Comparison of ENCODE assay signal across 27 cellular contexts in the genomic region with DNA sequence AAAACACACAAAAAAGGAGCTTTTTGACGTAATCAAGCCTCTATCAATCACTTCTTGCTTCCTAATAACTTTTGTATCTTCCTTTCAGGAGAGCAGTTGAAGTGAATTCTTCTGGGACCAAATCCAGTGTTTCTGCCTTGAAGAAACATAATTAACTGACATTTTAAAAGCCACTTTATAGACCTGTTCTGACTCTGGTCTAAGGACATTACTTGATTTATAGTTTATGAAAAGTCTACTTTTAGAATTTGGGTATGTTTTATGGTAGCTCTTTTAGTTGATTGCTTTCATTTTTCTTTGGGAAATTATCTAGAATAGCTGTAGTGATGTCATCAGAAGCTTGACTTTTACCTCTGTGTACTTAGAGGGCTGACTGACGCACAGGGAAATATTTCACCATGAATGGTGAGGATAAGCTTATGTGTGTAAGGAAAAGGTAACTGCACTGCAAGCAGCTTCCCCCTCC.
DNase-seq lines count a peak whose midpoint lies in the region; ATAC-seq, FAIRE-seq and TF ChIP-seq lines count a peak whose summit lies in the region.
"Had no signal": no experiment of that assay in that cellular context is flagged by ENCODE, and none has a peak within 500 bp of the region (broad histone marks: within the 10 kb centered on the region; RNA-seq: fewer than 3 reads in every experiment).

No MANE protein-coding gene starts in this region.

- H3K4me3 ChIP-seq in HEK293 (ENCODE audit: low read depth, low read length) = no peak overlapping the region
- H3K4me3 ChIP-seq in left lung = no peak overlapping the region
- H3K4me3 ChIP-seq in prostate gland = no peak overlapping the region
- H3K4me3 ChIP-seq: lung had no signal

- DNase-seq in amniotic epithelial cell (ENCODE audit: low read depth) = peak; percentile 91
- DNase-seq in left lung = no peak
- DNase-seq in prostate gland (ENCODE audit: low spot score) = no peak
- DNase-seq in hippocampal formation (lab: John Stamatoyannopoulos, UW) = no peak
- DNase-seq in stimulated activated CD4-positive, alpha-beta T cell treated with anti-CD3 and anti-CD28 coated beads, Interleukin-12 subunit alpha, Interleukin-12 subunit beta, amount 100 ng/mL, for 4 hours = no peak
- no peak for DNase-seq in HTR-8/SVneo (ENCODE audit: insufficient read length, low spot score)
- DNase-seq: activated gamma-delta T cell; activated naive CD8-positive, alpha-beta T cell treated with anti-CD3 and anti-CD28 coated beads, Interleukin-2, amount 50 U/mL, for 24 hours; brain microvascular endothelial cell; C1 segment of cervical spinal cord; effector CD4-positive, alpha-beta T cell; EL; foreskin melanocyte; H7; immature natural killer cell; NCI-H1048; NCI-H2081; NCI-H510A; NK-92 treated with Interleukin-12 subunit alpha and Interleukin-12 subunit beta, amount 100 ng/mL, for 24 hours; stimulated activated CD4-positive, alpha-beta T cell treated with anti-CD3 and anti-CD28 coated beads, Interleukin-4, amount 100 ng/mL, for 4 hours; stimulated activated naive CD4-positive, alpha-beta T cell had no signal

- H3K27ac ChIP-seq in HEK293 (ENCODE audit: extremely low read depth, low read depth, low read length) (no peak overlapping the region), left lung (no peak overlapping the region), prostate gland (peak overlapping the region; percentile 29 to 56)
- H3K27ac ChIP-seq: brain microvascular endothelial cell, HL-60 had no signal

- no peaks in the 10 kb centered on the region for H3K27me3 ChIP-seq in left lung
- no peaks in the 10 kb centered on the region for H3K27me3 ChIP-seq in prostate gland (replicated peaks; ENCODE audit: insufficient read depth)
- H3K27me3 ChIP-seq: brain microvascular endothelial cell had no signal

- H3K9me3 ChIP-seq in HEK293 (ENCODE audit: control insufficient read depth, insufficient read depth, low read depth, low read length) (no peaks in the 10 kb centered on the region), left lung (no peaks in the 10 kb centered on the region), prostate gland (no peaks in the 10 kb centered on the region)

- ATAC-seq in left lung (peak; percentile 83), GM19395 (IDR thresholded peaks at IDR 0.05; ENCODE audit: unreplicated experiment) (no peak)
- ATAC-seq: activated naive CD8-positive, alpha-beta T cell treated with anti-CD3 and anti-CD28 coated beads, Interleukin-2, amount 50 U/mL, for 24 hours; Panc1 had no signal

- intact Hi-C loops in left lung (cut with DNase I) = no loop called here
- intact Hi-C loops in prostate gland (cut with DNase I) = no loop called here

- H3K4me1 ChIP-seq in HEK293 (ENCODE audit: control insufficient read depth, insufficient read depth, low read length) (no peaks in the 10 kb centered on the region; the same call in 1 of the 2 replicates), left lung (peaks cover 0 to 13% of the 10 kb centered on the region in 2 donors), prostate gland (replicated peaks) (no peaks in the 10 kb centered on the region)

- no peaks in the 10 kb centered on the region for H3K36me3 ChIP-seq in HEK293 (ENCODE audit: control insufficient read depth in 2 of 2, insufficient read depth in 1 of 2, low read length in 2 of 2)
- no peaks in the 10 kb centered on the region for H3K36me3 ChIP-seq in left lung
- H3K36me3 ChIP-seq in prostate gland = no peaks in the 10 kb centered on the region
- H3K36me3 ChIP-seq: brain microvascular endothelial cell had no signal

- no peak for TF ChIP-seq CTCF in HEK293 (tag by site-specific recombination; IDR thresholded peaks at IDR 0.05)
- no peak for TF ChIP-seq CTCF in left lung (IDR thresholded peaks at IDR 0.05)
- no peak for TF ChIP-seq CTCF in prostate gland (IDR thresholded peaks at IDR 0.05)

- no peak for TF ChIP-seq POLR2A in prostate gland (IDR thresholded peaks at IDR 0.05)

- WGBS in prostate gland = 16% methylated on average over 2 of the region's 2 CpGs

- CTCF ChIA-PET in HEK293 (lab: Yijun Ruan, JAX) = no interaction called here

- POLR2A ChIA-PET in HEK293 (lab: Yijun Ruan, JAX) = no interaction called here

- FAIRE-seq in HTR-8/SVneo (lab: Jason Lieb, UNC) = no peak
- FAIRE-seq: GM12892 had no signal

TF ChIP-seq in HEK293, 187 proteins besides CTCF, POLR2A, EP300 and RAD21 (continues in another document):
- TF ChIP-seq KLF10 (tag by site-specific recombination; IDR thresholded peaks at IDR 0.05) (peak; percentile 55), ZNF670 (tag by site-specific recombination; IDR thresholded peaks at IDR 0.05; ENCODE audit: low read depth) (no peak), TCF7L2 (IDR thresholded peaks at IDR 0.05; ENCODE audit: borderline replicate concordance, low read depth, low read length) (no peak), ZNF280C (tag by site-specific recombination; IDR thresholded peaks at IDR 0.05) (no peak), OVOL3 (tag by site-specific recombination; IDR thresholded peaks at IDR 0.05) (no peak), PRDM10 (tag by site-specific recombination; IDR thresholded peaks at IDR 0.05) (no peak), SP7 (tag by site-specific recombination; IDR thresholded peaks at IDR 0.05) (no peak), ZSCAN18 (tag by site-specific recombination; IDR thresholded peaks at IDR 0.05) (no peak), ZNF473 (tag by site-specific recombination; IDR thresholded peaks at IDR 0.05) (no peak), ZNF341 (tag by site-specific recombination; IDR thresholded peaks at IDR 0.05; ENCODE audit: low read depth) (no peak), FEZF1 (tag by site-specific recombination; IDR thresholded peaks at IDR 0.05) (peak; percentile 83), ZNF654 (tag by site-specific recombination; IDR thresholded peaks at IDR 0.05; ENCODE audit: low read depth) (no peak), ZNF138 (tag by site-specific recombination; IDR thresholded peaks at IDR 0.05; ENCODE audit: borderline replicate concordance) (no peak), ZNF146 (tag by site-specific recombination; IDR thresholded peaks at IDR 0.05) (no peak), ZXDB (tag by site-specific recombination; IDR thresholded peaks at IDR 0.05) (peak; percentile 77), SALL2 (tag by site-specific recombination; IDR thresholded peaks at IDR 0.05; ENCODE audit: borderline replicate concordance) (no peak), BCL11A (tag by site-specific recombination; IDR thresholded peaks at IDR 0.05; ENCODE audit: low read depth) (peak; percentile 45; the same call in 1 of the 2 replicates), ZNF837 (tag by site-specific recombination; IDR thresholded peaks at IDR 0.05) (no peak), ZNF140 (tag by site-specific recombination; IDR thresholded peaks at IDR 0.05) (no peak)

Comparison
In these comparisons a context has a peak if more than half of its experiments do, and no peak if none do; other contexts are left out.
1. H3K27ac ChIP-seq: peak in prostate gland (2 of 2); none in HEK293 (single experiment) and left lung (0 of 2).